8 cellular contexts compared by ENCODE assay signal in genomic region chr4:145216532-145216931, GRCh38. TPM values are rescaled to one million over a fixed set of nuclear protein-coding genes. Genes with fewer than 3 reads are reported as not detected.
DNase-seq lines count a peak whose midpoint lies in the region; ATAC-seq, FAIRE-seq and TF ChIP-seq lines count a peak whose summit lies in the region.

No MANE protein-coding gene starts in this region.

- H3K27ac ChIP-seq in DND-41 (ENCODE audit: low read length) (no peak overlapping the region), neural cell (ENCODE audit: low read length) (no peak overlapping the region), vagina (no peak overlapping the region)

- H3K4me1 ChIP-seq in DND-41 (ENCODE audit: insufficient read depth, low read length): no peaks in the 10 kb centered on the region
- no peaks in the 10 kb centered on the region for H3K4me1 ChIP-seq in vagina

- H4K20me1 ChIP-seq in DND-41 (ENCODE audit: insufficient read depth, low read length) (no peaks in the 10 kb centered on the region), neural cell (ENCODE audit: insufficient read depth) (no peaks in the 10 kb centered on the region)

- H3K4me1 Mint-ChIP-seq in stimulated activated effector memory CD8-positive, alpha-beta T cell treated with anti-CD3 and anti-CD28 coated beads, Interleukin-12 subunit alpha, Interleukin-12 subunit beta, amount 100 ng/mL, for 72 hours: no peaks in the 10 kb centered on the region

- H3K36me3 ChIP-seq in DND-41 (ENCODE audit: insufficient read depth, low read length) (no peaks in the 10 kb centered on the region), bronchial epithelial cell (ENCODE audit: control insufficient read depth, insufficient read depth, low read length) (no peaks in the 10 kb centered on the region), neural cell (ENCODE audit: insufficient read depth, low read length) (no peaks in the 10 kb centered on the region), vagina (no peaks in the 10 kb centered on the region)

- H3K9ac ChIP-seq in DND-41 (ENCODE audit: low read depth, low read length) (no peak overlapping the region), neural cell (ENCODE audit: low read length) (no peak overlapping the region)

- peak; percentile 77 for TF ChIP-seq RAD21 in neural cell (conservative IDR thresholded peaks at IDR 0.05)

- H3K27me3 ChIP-seq in DND-41 (ENCODE audit: insufficient read depth, low read length, poor library complexity) (peaks cover 6% of the 10 kb centered on the region), bronchial epithelial cell (ENCODE audit: control insufficient read depth, insufficient read depth, low read length) (no peaks in the 10 kb centered on the region), neural cell (ENCODE audit: insufficient read depth, low read depth, low read length) (no peaks in the 10 kb centered on the region), vagina (no peaks in the 10 kb centered on the region)

- intact Hi-C loops in vagina (cut with DNase I): loop anchor here (10.0 kb wide), 1 partner anchor 398 kb away; the partner anchor contains the start of gene MMAA

- H3K4me3 Mint-ChIP-seq in stimulated activated effector memory CD8-positive, alpha-beta T cell treated with anti-CD3 and anti-CD28 coated beads, Interleukin-12 subunit alpha, Interleukin-12 subunit beta, amount 100 ng/mL, for 72 hours: no peak overlapping the region

- H3K4me3 ChIP-seq in DND-41 (ENCODE audit: low read depth in 1 of 2, low read length in 2 of 2) (no peak overlapping the region), bronchial epithelial cell (ENCODE audit: low read depth, low read length) (no peak overlapping the region), neural cell (ENCODE audit: low read length) (no peak overlapping the region), vagina (no peak overlapping the region)
- no peak overlapping the region for H3K4me3 ChIP-seq in Jurkat, Clone E6-1 (ENCODE audit: low read length)

- H3K9me2 ChIP-seq in neural cell (ENCODE audit: insufficient read depth, low read length): no peaks in the 10 kb centered on the region

- H3K27ac Mint-ChIP-seq in stimulated activated effector memory CD8-positive, alpha-beta T cell treated with anti-CD3 and anti-CD28 coated beads, Interleukin-12 subunit alpha, Interleukin-12 subunit beta, amount 100 ng/mL, for 72 hours: no peak overlapping the region

- H3K4me2 ChIP-seq in DND-41 (ENCODE audit: insufficient read depth, low read length) (no peak overlapping the region), neural cell (ENCODE audit: low read length) (no peak overlapping the region)

- H3K79me2 ChIP-seq in DND-41 (ENCODE audit: insufficient read depth, low read length) (no peaks in the 10 kb centered on the region), neural cell (replicated peaks; ENCODE audit: insufficient read depth, low read length) (no peaks in the 10 kb centered on the region)

- H3K36me3 Mint-ChIP-seq in stimulated activated effector memory CD8-positive, alpha-beta T cell treated with anti-CD3 and anti-CD28 coated beads, Interleukin-12 subunit alpha, Interleukin-12 subunit beta, amount 100 ng/mL, for 72 hours: no peaks in the 10 kb centered on the region

- no peak for TF ChIP-seq EP300 in neural cell (conservative IDR thresholded peaks at IDR 0.05; ENCODE audit: poor library complexity, severe bottlenecking)

- TF ChIP-seq POLR2A in vagina (IDR thresholded peaks at IDR 0.05): no peak

- no peak overlapping the region for H2AFZ ChIP-seq in DND-41 (ENCODE audit: low read depth, low read length)
- no peak overlapping the region for H2AFZ ChIP-seq in neural cell (ENCODE audit: low read depth, low read length)

- peak; percentile 53 for TF ChIP-seq CTCF in DND-41 (IDR thresholded peaks at IDR 0.05; ENCODE audit: borderline replicate concordance, extremely low read depth, low read length, poor library complexity, severe bottlenecking)
- TF ChIP-seq CTCF in bronchial epithelial cell (IDR thresholded peaks at IDR 0.05; ENCODE audit: insufficient read depth, low read length, severe bottlenecking): peak; percentile 31
- TF ChIP-seq CTCF in neural cell (IDR thresholded peaks at IDR 0.05; ENCODE audit: poor library complexity, severe bottlenecking): peak; percentile 69
- no peak for TF ChIP-seq CTCF in vagina (IDR thresholded peaks at IDR 0.05)

- no peak for ATAC-seq in DND-41 (ENCODE audit: insufficient read depth, low read depth)
- ATAC-seq in stimulated activated effector memory CD8-positive, alpha-beta T cell treated with anti-CD3 and anti-CD28 coated beads, Interleukin-12 subunit alpha, Interleukin-12 subunit beta, amount 100 ng/mL, for 72 hours: no peak

- no peak for FAIRE-seq in bronchial epithelial cell (lab: Jason Lieb, UNC)

- no peaks in the 10 kb centered on the region for H3K9me3 Mint-ChIP-seq in stimulated activated effector memory CD8-positive, alpha-beta T cell treated with anti-CD3 and anti-CD28 coated beads, Interleukin-12 subunit alpha, Interleukin-12 subunit beta, amount 100 ng/mL, for 72 hours

- H3K9me3 ChIP-seq in DND-41 (ENCODE audit: insufficient read depth, low read length, severe bottlenecking) (no peaks in the 10 kb centered on the region), neural cell (ENCODE audit: low read length) (no peaks in the 10 kb centered on the region), vagina (no peaks in the 10 kb centered on the region)

- H3F3A ChIP-seq in neural cell (ENCODE audit: insufficient read depth, low read length, poor library complexity, severe bottlenecking): no peaks in the 10 kb centered on the region

- DNase-seq in DND-41 (no peak), bronchial epithelial cell (ENCODE audit: low read depth) (peak; percentile 38), UCSD-AML1 (lab: John Stamatoyannopoulos, UW; ENCODE audit: unreplicated experiment) (no peak), mucosa of gallbladder (ENCODE audit: low spot score) (no peak), vagina (ENCODE audit: extremely low spot score in 2 of 2) (no peak)
- DNase-seq in Jurkat, Clone E6-1 (ENCODE audit: low read depth, low spot score): peak; percentile 27
- DNase-seq in stimulated activated effector memory CD8-positive, alpha-beta T cell treated with anti-CD3 and anti-CD28 coated beads, Interleukin-12 subunit alpha, Interleukin-12 subunit beta, amount 100 ng/mL, for 72 hours (ENCODE audit: low spot score in 2 of 2): no peak

TF ChIP-seq in neural cell, 6 proteins besides CTCF, POLR2A, EP300 and RAD21:
- TF ChIP-seq EZH2 (IDR thresholded peaks at IDR 0.05; ENCODE audit: borderline replicate concordance, insufficient read depth, low read length, poor library complexity, severe bottlenecking): no peak
- TF ChIP-seq, protein P1, sequence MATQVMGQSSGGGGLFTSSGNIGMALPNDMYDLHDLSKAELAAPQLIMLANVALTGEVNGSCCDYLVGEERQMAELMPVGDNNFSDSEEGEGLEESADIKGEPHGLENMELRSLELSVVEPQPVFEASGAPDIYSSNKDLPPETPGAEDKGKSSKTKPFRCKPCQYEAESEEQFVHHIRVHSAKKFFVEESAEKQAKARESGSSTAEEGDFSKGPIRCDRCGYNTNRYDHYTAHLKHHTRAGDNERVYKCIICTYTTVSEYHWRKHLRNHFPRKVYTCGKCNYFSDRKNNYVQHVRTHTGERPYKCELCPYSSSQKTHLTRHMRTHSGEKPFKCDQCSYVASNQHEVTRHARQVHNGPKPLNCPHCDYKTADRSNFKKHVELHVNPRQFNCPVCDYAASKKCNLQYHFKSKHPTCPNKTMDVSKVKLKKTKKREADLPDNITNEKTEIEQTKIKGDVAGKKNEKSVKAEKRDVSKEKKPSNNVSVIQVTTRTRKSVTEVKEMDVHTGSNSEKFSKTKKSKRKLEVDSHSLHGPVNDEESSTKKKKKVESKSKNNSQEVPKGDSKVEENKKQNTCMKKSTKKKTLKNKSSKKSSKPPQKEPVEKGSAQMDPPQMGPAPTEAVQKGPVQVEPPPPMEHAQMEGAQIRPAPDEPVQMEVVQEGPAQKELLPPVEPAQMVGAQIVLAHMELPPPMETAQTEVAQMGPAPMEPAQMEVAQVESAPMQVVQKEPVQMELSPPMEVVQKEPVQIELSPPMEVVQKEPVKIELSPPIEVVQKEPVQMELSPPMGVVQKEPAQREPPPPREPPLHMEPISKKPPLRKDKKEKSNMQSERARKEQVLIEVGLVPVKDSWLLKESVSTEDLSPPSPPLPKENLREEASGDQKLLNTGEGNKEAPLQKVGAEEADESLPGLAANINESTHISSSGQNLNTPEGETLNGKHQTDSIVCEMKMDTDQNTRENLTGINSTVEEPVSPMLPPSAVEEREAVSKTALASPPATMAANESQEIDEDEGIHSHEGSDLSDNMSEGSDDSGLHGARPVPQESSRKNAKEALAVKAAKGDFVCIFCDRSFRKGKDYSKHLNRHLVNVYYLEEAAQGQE (IDR thresholded peaks at IDR 0.05; ENCODE audit: borderline replicate concordance): no peak
- TF ChIP-seq SMC3 (conservative IDR thresholded peaks at IDR 0.05; ENCODE audit: poor library complexity): peak; percentile 68
- TF ChIP-seq TAF1 (IDR thresholded peaks at IDR 0.05; ENCODE audit: low read depth): no peak

RNA-seq across cellular contexts. Expression of gene OTUD4, which starts 36.1 kb away (rescaled TPM):
- polyA plus RNA-seq in Jurkat, Clone E6-1 (2012; ENCODE audit: insufficient read depth, insufficient read length): 18.7 TPM
- 22.9 TPM in 2 replicates for total RNA-seq in bronchial epithelial cell
- 13.5 and 15.1 TPM in 2 replicates for polyA plus RNA-seq in neural cell
- polyA minus RNA-seq in neural cell: 38.7 and 40.3 TPM in 2 replicates
- 28.5 TPM for total RNA-seq in mucosa of gallbladder
- 34.4 TPM for total RNA-seq in vagina

Comparison
In these comparisons a context has a peak if more than half of its experiments do, and no peak if none do; other contexts are left out.
1. DNase-seq: peak in Jurkat, Clone E6-1 (single experiment) and bronchial epithelial cell (single experiment); none in DND-41 (single experiment), stimulated activated effector memory CD8-positive, alpha-beta T cell treated with anti-CD3 and anti-CD28 coated beads, Interleukin-12 subunit alpha, Interleukin-12 subunit beta, amount 100 ng/mL, for 72 hours (0 of 2), UCSD-AML1 (single experiment), mucosa of gallbladder (single experiment) and vagina (0 of 2).
2. CTCF ChIP-seq: peak in DND-41 (single experiment), bronchial epithelial cell (single experiment) and neural cell (single experiment); none in vagina (0 of 3).